22 cellular contexts compared by ENCODE assay signal in genomic region chr3:30915782-30916181, GRCh38. TPM values are rescaled to one million over a fixed set of nuclear protein-coding genes. Genes with fewer than 3 reads are reported as not detected.
"Had no signal": no experiment of that assay in that cellular context is flagged by ENCODE, and none has a peak within 500 bp of the region (broad histone marks: within the 10 kb centered on the region; RNA-seq: fewer than 3 reads in every experiment).

No MANE protein-coding gene starts in this region.

- H3K27me3 ChIP-seq: hepatocyte, tibial artery had no signal

- H3K4me1 ChIP-seq: left ventricle myocardium inferior had no signal

- ATAC-seq: activated CD8-positive, alpha-beta memory T cell treated with anti-CD3 and anti-CD28 coated beads, Interleukin-2, amount 10 ng/mL, durations not matched to agents 7 days and 5 days; activated CD8-positive, alpha-beta T cell treated with anti-CD3 and anti-CD28 coated beads for 36 hours; natural killer cell; T-helper 17 cell had no signal

- H3K4me3 ChIP-seq: hepatocyte, left ventricle myocardium inferior, tibial artery had no signal

- H3K27ac ChIP-seq: hepatocyte, left ventricle myocardium inferior, tibial artery had no signal

- H3K36me3 ChIP-seq: left ventricle myocardium inferior, tibial artery had no signal

- H3K9me3 ChIP-seq: tibial artery had no signal

- DNase-seq: activated CD4-positive, alpha-beta T cell treated with anti-CD3 and anti-CD28 coated beads, Interleukin-2, amount 10 ng/mL, durations not matched to agents 24 days and 14 days; activated CD8-positive, alpha-beta memory T cell treated with anti-CD3 and anti-CD28 coated beads, Interleukin-2, amount 10 ng/mL, durations not matched to agents 7 days and 5 days; activated CD8-positive, alpha-beta T cell treated with anti-CD3 and anti-CD28 coated beads for 36 hours; activated effector memory CD4-positive, alpha-beta T cell treated with anti-CD3 and anti-CD28 coated beads, Interleukin-2, amount 50 U/mL, for 16 hours; activated naive CD4-positive, alpha-beta T cell treated with anti-CD3 and anti-CD28 coated beads, Interleukin-2, amount 10 ng/mL, durations not matched to agents 7 days and 5 days; activated T-cell treated with anti-CD3 and anti-CD28 coated beads for 4 hours; dermis blood vessel endothelial cell; effector CD8-positive, alpha-beta T cell; erythroblast; glutamatergic neuron; immature natural killer cell; left ventricle myocardium inferior; mammary epithelial cell; midbrain; natural killer cell; stimulated activated CD4-positive, alpha-beta T cell treated with anti-CD3 and anti-CD28 coated beads, Interleukin-4, amount 100 ng/mL, for 4 hours; T-helper 17 cell; tibial artery had no signal

RNA-seq across cellular contexts. Expression of gene GADL1, which starts 21.3 kb away (rescaled TPM):
- total RNA-seq: activated CD4-positive, alpha-beta T cell treated with anti-CD3 and anti-CD28 coated beads, Interleukin-2, amount 10 ng/mL, durations not matched to agents 24 days and 14 days; activated CD8-positive, alpha-beta memory T cell treated with anti-CD3 and anti-CD28 coated beads, Interleukin-2, amount 10 ng/mL, durations not matched to agents 7 days and 5 days; activated CD8-positive, alpha-beta T cell treated with anti-CD3 and anti-CD28 coated beads for 36 hours; chondrocyte; dermis blood vessel endothelial cell; kidney epithelial cell; mammary epithelial cell; natural killer cell; osteocyte; T-helper 17 cell had no signal
- polyA plus RNA-seq: hepatocyte, immature natural killer cell, mammary epithelial cell had no signal
